ENCODE assay signal across 1 cellular context in genomic region chr12:48979602-48980388, GRCh38.
TF ChIP-seq lines count a peak whose summit lies in the region.

No MANE protein-coding gene starts in this region.

TF ChIP-seq in HepG2, 621 proteins besides CTCF, POLR2A, EP300 and RAD21 (continued from another document and continues in another):
- TF ChIP-seq, protein P1, sequence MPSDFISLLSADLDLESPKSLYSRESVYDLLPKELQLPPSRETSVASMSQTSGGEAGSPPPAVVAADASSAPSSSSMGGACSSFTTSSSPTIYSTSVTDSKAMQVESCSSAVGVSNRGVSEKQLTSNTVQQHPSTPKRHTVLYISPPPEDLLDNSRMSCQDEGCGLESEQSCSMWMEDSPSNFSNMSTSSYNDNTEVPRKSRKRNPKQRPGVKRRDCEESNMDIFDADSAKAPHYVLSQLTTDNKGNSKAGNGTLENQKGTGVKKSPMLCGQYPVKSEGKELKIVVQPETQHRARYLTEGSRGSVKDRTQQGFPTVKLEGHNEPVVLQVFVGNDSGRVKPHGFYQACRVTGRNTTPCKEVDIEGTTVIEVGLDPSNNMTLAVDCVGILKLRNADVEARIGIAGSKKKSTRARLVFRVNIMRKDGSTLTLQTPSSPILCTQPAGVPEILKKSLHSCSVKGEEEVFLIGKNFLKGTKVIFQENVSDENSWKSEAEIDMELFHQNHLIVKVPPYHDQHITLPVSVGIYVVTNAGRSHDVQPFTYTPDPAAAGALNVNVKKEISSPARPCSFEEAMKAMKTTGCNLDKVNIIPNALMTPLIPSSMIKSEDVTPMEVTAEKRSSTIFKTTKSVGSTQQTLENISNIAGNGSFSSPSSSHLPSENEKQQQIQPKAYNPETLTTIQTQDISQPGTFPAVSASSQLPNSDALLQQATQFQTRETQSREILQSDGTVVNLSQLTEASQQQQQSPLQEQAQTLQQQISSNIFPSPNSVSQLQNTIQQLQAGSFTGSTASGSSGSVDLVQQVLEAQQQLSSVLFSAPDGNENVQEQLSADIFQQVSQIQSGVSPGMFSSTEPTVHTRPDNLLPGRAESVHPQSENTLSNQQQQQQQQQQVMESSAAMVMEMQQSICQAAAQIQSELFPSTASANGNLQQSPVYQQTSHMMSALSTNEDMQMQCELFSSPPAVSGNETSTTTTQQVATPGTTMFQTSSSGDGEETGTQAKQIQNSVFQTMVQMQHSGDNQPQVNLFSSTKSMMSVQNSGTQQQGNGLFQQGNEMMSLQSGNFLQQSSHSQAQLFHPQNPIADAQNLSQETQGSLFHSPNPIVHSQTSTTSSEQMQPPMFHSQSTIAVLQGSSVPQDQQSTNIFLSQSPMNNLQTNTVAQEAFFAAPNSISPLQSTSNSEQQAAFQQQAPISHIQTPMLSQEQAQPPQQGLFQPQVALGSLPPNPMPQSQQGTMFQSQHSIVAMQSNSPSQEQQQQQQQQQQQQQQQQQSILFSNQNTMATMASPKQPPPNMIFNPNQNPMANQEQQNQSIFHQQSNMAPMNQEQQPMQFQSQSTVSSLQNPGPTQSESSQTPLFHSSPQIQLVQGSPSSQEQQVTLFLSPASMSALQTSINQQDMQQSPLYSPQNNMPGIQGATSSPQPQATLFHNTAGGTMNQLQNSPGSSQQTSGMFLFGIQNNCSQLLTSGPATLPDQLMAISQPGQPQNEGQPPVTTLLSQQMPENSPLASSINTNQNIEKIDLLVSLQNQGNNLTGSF (CRISPR knock-in tag; IDR thresholded peaks at IDR 0.05) = no peak
- TF ChIP-seq HNRNPLL (IDR thresholded peaks at IDR 0.05; ENCODE audit: low read depth, low read length, poor library complexity, severe bottlenecking) (peak; percentile 65), ZFP90 (CRISPR knock-in tag; IDR thresholded peaks at IDR 0.05; ENCODE audit: borderline replicate concordance) (no peak), ATAD3A (CRISPR knock-in tag; IDR thresholded peaks at IDR 0.05) (no peak), KAT8 (CRISPR knock-in tag; IDR thresholded peaks at IDR 0.05) (no peak), ATF5 (CRISPR knock-in tag; IDR thresholded peaks at IDR 0.05; ENCODE audit: low read depth) (no peak), ZNF343 (CRISPR knock-in tag; IDR thresholded peaks at IDR 0.05) (no peak), SMAD1 (CRISPR knock-in tag; IDR thresholded peaks at IDR 0.05; ENCODE audit: borderline replicate concordance, low read depth) (no peak), ZNF800 (CRISPR knock-in tag; IDR thresholded peaks at IDR 0.05) (peak; percentile 68; the same call in 1 of the 2 replicates), HNRNPL (IDR thresholded peaks at IDR 0.05; ENCODE audit: low read depth, low read length) (no peak), LCORL (IDR thresholded peaks at IDR 0.05) (no peak), LCORL (CRISPR knock-in tag; IDR thresholded peaks at IDR 0.05) (0 out of 2 replicates have a peak, but pooled peaks have one; percentile 9), ARHGAP35 (CRISPR knock-in tag; IDR thresholded peaks at IDR 0.05; ENCODE audit: borderline replicate concordance) (no peak), XBP1 (CRISPR knock-in tag; IDR thresholded peaks at IDR 0.05) (no peak), HOXA7 (CRISPR knock-in tag; IDR thresholded peaks at IDR 0.05) (no peak), ZNF431 (CRISPR knock-in tag; IDR thresholded peaks at IDR 0.05; ENCODE audit: borderline replicate concordance, low read depth) (no peak), SMAD9 (CRISPR knock-in tag; IDR thresholded peaks at IDR 0.05) (no peak), PAXIP1 (CRISPR knock-in tag; conservative IDR thresholded peaks at IDR 0.05) (no peak)
- TF ChIP-seq, protein P2, sequence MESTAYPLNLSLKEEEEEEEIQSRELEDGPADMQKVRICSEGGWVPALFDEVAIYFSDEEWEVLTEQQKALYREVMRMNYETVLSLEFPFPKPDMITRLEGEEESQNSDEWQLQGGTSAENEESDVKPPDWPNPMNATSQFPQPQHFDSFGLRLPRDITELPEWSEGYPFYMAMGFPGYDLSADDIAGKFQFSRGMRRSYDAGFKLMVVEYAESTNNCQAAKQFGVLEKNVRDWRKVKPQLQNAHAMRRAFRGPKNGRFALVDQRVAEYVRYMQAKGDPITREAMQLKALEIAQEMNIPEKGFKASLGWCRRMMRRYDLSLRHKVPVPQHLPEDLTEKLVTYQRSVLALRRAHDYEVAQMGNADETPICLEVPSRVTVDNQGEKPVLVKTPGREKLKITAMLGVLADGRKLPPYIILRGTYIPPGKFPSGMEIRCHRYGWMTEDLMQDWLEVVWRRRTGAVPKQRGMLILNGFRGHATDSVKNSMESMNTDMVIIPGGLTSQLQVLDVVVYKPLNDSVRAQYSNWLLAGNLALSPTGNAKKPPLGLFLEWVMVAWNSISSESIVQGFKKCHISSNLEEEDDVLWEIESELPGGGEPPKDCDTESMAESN (CRISPR knock-in tag; conservative IDR thresholded peaks at IDR 0.05) = no peak
- TF ChIP-seq, protein P3, sequence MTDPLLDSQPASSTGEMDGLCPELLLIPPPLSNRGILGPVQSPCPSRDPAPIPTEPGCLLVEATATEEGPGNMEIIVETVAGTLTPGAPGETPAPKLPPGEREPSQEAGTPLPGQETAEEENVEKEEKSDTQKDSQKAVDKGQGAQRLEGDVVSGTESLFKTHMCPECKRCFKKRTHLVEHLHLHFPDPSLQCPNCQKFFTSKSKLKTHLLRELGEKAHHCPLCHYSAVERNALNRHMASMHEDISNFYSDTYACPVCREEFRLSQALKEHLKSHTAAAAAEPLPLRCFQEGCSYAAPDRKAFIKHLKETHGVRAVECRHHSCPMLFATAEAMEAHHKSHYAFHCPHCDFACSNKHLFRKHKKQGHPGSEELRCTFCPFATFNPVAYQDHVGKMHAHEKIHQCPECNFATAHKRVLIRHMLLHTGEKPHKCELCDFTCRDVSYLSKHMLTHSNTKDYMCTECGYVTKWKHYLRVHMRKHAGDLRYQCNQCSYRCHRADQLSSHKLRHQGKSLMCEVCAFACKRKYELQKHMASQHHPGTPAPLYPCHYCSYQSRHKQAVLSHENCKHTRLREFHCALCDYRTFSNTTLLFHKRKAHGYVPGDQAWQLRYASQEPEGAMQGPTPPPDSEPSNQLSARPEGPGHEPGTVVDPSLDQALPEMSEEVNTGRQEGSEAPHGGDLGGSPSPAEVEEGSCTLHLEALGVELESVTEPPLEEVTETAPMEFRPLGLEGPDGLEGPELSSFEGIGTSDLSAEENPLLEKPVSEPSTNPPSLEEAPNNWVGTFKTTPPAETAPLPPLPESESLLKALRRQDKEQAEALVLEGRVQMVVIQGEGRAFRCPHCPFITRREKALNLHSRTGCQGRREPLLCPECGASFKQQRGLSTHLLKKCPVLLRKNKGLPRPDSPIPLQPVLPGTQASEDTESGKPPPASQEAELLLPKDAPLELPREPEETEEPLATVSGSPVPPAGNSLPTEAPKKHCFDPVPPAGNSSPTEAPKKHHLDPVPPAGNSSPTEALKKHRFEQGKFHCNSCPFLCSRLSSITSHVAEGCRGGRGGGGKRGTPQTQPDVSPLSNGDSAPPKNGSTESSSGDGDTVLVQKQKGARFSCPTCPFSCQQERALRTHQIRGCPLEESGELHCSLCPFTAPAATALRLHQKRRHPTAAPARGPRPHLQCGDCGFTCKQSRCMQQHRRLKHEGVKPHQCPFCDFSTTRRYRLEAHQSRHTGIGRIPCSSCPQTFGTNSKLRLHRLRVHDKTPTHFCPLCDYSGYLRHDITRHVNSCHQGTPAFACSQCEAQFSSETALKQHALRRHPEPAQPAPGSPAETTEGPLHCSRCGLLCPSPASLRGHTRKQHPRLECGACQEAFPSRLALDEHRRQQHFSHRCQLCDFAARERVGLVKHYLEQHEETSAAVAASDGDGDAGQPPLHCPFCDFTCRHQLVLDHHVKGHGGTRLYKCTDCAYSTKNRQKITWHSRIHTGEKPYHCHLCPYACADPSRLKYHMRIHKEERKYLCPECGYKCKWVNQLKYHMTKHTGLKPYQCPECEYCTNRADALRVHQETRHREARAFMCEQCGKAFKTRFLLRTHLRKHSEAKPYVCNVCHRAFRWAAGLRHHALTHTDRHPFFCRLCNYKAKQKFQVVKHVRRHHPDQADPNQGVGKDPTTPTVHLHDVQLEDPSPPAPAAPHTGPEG (CRISPR knock-in tag; IDR thresholded peaks at IDR 0.05) = no peak
- TF ChIP-seq, protein P4, sequence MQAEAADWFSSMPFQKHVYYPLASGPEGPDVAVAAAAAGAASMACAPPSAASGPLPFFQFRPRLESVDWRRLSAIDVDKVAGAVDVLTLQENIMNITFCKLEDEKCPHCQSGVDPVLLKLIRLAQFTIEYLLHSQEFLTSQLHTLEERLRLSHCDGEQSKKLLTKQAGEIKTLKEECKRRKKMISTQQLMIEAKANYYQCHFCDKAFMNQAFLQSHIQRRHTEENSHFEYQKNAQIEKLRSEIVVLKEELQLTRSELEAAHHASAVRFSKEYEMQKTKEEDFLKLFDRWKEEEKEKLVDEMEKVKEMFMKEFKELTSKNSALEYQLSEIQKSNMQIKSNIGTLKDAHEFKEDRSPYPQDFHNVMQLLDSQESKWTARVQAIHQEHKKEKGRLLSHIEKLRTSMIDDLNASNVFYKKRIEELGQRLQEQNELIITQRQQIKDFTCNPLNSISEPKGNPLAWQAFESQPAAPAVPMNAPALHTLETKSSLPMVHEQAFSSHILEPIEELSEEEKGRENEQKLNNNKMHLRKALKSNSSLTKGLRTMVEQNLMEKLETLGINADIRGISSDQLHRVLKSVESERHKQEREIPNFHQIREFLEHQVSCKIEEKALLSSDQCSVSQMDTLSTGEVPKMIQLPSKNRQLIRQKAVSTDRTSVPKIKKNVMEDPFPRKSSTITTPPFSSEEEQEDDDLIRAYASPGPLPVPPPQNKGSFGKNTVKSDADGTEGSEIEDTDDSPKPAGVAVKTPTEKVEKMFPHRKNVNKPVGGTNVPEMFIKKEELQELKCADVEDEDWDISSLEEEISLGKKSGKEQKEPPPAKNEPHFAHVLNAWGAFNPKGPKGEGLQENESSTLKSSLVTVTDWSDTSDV (CRISPR knock-in tag; IDR thresholded peaks at IDR 0.05) = no peak
- TF ChIP-seq, protein P5, sequence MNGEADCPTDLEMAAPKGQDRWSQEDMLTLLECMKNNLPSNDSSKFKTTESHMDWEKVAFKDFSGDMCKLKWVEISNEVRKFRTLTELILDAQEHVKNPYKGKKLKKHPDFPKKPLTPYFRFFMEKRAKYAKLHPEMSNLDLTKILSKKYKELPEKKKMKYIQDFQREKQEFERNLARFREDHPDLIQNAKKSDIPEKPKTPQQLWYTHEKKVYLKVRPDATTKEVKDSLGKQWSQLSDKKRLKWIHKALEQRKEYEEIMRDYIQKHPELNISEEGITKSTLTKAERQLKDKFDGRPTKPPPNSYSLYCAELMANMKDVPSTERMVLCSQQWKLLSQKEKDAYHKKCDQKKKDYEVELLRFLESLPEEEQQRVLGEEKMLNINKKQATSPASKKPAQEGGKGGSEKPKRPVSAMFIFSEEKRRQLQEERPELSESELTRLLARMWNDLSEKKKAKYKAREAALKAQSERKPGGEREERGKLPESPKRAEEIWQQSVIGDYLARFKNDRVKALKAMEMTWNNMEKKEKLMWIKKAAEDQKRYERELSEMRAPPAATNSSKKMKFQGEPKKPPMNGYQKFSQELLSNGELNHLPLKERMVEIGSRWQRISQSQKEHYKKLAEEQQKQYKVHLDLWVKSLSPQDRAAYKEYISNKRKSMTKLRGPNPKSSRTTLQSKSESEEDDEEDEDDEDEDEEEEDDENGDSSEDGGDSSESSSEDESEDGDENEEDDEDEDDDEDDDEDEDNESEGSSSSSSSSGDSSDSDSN (CRISPR knock-in tag; IDR thresholded peaks at IDR 0.05) = peak; percentile 2; the same call in 1 of the 2 replicates
- TF ChIP-seq, protein P6, sequence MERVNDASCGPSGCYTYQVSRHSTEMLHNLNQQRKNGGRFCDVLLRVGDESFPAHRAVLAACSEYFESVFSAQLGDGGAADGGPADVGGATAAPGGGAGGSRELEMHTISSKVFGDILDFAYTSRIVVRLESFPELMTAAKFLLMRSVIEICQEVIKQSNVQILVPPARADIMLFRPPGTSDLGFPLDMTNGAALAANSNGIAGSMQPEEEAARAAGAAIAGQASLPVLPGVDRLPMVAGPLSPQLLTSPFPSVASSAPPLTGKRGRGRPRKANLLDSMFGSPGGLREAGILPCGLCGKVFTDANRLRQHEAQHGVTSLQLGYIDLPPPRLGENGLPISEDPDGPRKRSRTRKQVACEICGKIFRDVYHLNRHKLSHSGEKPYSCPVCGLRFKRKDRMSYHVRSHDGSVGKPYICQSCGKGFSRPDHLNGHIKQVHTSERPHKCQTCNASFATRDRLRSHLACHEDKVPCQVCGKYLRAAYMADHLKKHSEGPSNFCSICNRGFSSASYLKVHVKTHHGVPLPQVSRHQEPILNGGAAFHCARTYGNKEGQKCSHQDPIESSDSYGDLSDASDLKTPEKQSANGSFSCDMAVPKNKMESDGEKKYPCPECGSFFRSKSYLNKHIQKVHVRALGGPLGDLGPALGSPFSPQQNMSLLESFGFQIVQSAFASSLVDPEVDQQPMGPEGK (CRISPR knock-in tag; IDR thresholded peaks at IDR 0.05) = no peak
